In genomic region chr2:25825238-25825637, GRCh38 we compare ENCODE assay signal across 1 cellular context.
TF ChIP-seq lines count a peak whose summit lies in the region.

No MANE protein-coding gene starts in this region.

TF ChIP-seq in GM12878, 131 proteins besides CTCF, POLR2A, EP300 and RAD21:
- TF ChIP-seq RFX5 (IDR thresholded peaks at IDR 0.05; ENCODE audit: low read depth, low read length), result no peak
- TF ChIP-seq TCF12 (IDR thresholded peaks at IDR 0.05; ENCODE audit: low read depth, low read length), result no peak
- no peak for TF ChIP-seq MTA2 (IDR thresholded peaks at IDR 0.05; ENCODE audit: low read depth)
- no peak for TF ChIP-seq POLR2AphosphoS2 (IDR thresholded peaks at IDR 0.05; ENCODE audit: low read depth, low read length)
- TF ChIP-seq NR2C1 (IDR thresholded peaks at IDR 0.05), result no peak
- TF ChIP-seq NFXL1 (IDR thresholded peaks at IDR 0.05; ENCODE audit: borderline replicate concordance), result no peak
- TF ChIP-seq ZNF384 (IDR thresholded peaks at IDR 0.05; ENCODE audit: borderline replicate concordance, low read depth, low read length), result no peak
- no peak for TF ChIP-seq MYB (IDR thresholded peaks at IDR 0.05; ENCODE audit: borderline replicate concordance, low read depth, low read length)
- TF ChIP-seq ZNF687 (IDR thresholded peaks at IDR 0.05), result no peak
- TF ChIP-seq CUX1 (IDR thresholded peaks at IDR 0.05; ENCODE audit: insufficient replicate concordance, low read depth, low read length), result no peak
- no peak for TF ChIP-seq USF1 (IDR thresholded peaks at IDR 0.05; ENCODE audit: borderline replicate concordance, extremely low read length, insufficient read depth, low read depth, low read length)
- TF ChIP-seq STAT1 (conservative IDR thresholded peaks at IDR 0.05), result no peak
- no peak for TF ChIP-seq CBX3 (IDR thresholded peaks at IDR 0.05; ENCODE audit: borderline replicate concordance, low read depth)
- no peak for TF ChIP-seq NFIC (IDR thresholded peaks at IDR 0.05; ENCODE audit: low read depth, low read length)
- no peak for TF ChIP-seq KDM1A (IDR thresholded peaks at IDR 0.05; ENCODE audit: borderline replicate concordance)
